Comparison of ENCODE assay signal across 9 cellular contexts in genomic region chr4:103091601-103092223, GRCh38.
A peak's percentile ranks its signal among the peaks of the same experiment; 100 is the strongest.
DNase-seq lines count a peak whose midpoint lies in the region; ATAC-seq and TF ChIP-seq lines count a peak whose summit lies in the region.
"Had no signal": no experiment of that assay in that cellular context is flagged by ENCODE, and none has a peak within 500 bp of the region (broad histone marks: within the 10 kb centered on the region; RNA-seq: fewer than 3 reads in every experiment).

No MANE protein-coding gene starts in this region.

- no peaks in the 10 kb centered on the region for H3K9me3 Mint-ChIP-seq in memory B cell
- H3K9me3 Mint-ChIP-seq: IgD-negative memory B cell had no signal

- peak overlapping the region; percentile 14 for H3K27ac Mint-ChIP-seq in memory B cell
- H3K27ac Mint-ChIP-seq: IgD-negative memory B cell had no signal

- no peak overlapping the region for H3K4me3 ChIP-seq in AG04449 (ENCODE audit: low read depth, low read length)

- TF ChIP-seq CTCF in AG04449 (IDR thresholded peaks at IDR 0.05; ENCODE audit: insufficient read depth, low read length, missing control alignments) (peak; percentile 41), GM12874 (IDR thresholded peaks at IDR 0.05; ENCODE audit: insufficient read depth, low read depth, low read length) (peak; percentile 40; the same call in 1 of the 2 replicates)

- ATAC-seq in HG02642 (IDR thresholded peaks at IDR 0.05; ENCODE audit: poor library complexity, unreplicated experiment) (peak; percentile 81), memory B cell (ENCODE audit: low read depth) (peak; percentile 88)

- H3K4me3 Mint-ChIP-seq in memory B cell = no peak overlapping the region
- H3K4me3 Mint-ChIP-seq: IgD-negative memory B cell had no signal

- CTCF ChIA-PET in AG04449 (lab: Yijun Ruan, JAX) = interaction anchor here (0.6 to 8.7 kb wide), 38 partner anchors 8 to 805 kb away, joined by 3 to 82 read pairs (median 4); partner anchors contain the start of genes BDH2 and SLC9B2

- DNase-seq in AG04449 (ENCODE audit: low read depth, low spot score) (no peak), NCI-H1048 (lab: John Stamatoyannopoulos, UW) (peak; percentile 10), SW480 (ENCODE audit: low spot score) (peak; percentile 66), memory B cell (ENCODE audit: low spot score in 2 of 2) (peak; percentile 49 to 65), GM19240 (ENCODE audit: insufficient read length, low spot score) (no peak)
- peak; percentile 50 for DNase-seq in central memory CD4-positive, alpha-beta T cell

- POLR2A ChIA-PET in AG04449 (lab: Yijun Ruan, JAX) = no interaction called here

- peaks cover 17% of the 10 kb centered on the region for H3K36me3 Mint-ChIP-seq in memory B cell

- H3K27me3 Mint-ChIP-seq in memory B cell = no peaks in the 10 kb centered on the region
- H3K27me3 Mint-ChIP-seq: IgD-negative memory B cell had no signal

- H3K4me1 Mint-ChIP-seq in memory B cell = peaks cover 10% of the 10 kb centered on the region

Comparison
In these comparisons a context has a peak if more than half of its experiments do, and no peak if none do; other contexts are left out.
1. DNase-seq: peak in NCI-H1048 (single experiment), SW480 (single experiment), central memory CD4-positive, alpha-beta T cell (single experiment) and memory B cell (2 of 2); none in AG04449 (single experiment) and GM19240 (single experiment).